ENCODE assay signal across 1 cellular context in genomic region chr3:124883766-124884473, GRCh38.
TF ChIP-seq lines count a peak whose summit lies in the region.

No MANE protein-coding gene starts in this region.

TF ChIP-seq in H1, 55 proteins besides CTCF, POLR2A, EP300 and RAD21:
- TF ChIP-seq SIX5 (IDR thresholded peaks at IDR 0.05; ENCODE audit: low read depth, low read length) (no peak), KDM5A (IDR thresholded peaks at IDR 0.05; ENCODE audit: low read length) (no peak), BACH1 (IDR thresholded peaks at IDR 0.05; ENCODE audit: low read length) (no peak), SUZ12 (IDR thresholded peaks at IDR 0.05; ENCODE audit: low read length) (no peak), NANOG (IDR thresholded peaks at IDR 0.05; ENCODE audit: insufficient read depth, low read depth, low read length, poor library complexity, severe bottlenecking) (no peak), SRF (IDR thresholded peaks at IDR 0.05; ENCODE audit: low read depth, low read length) (no peak), RNF2 (IDR thresholded peaks at IDR 0.05; ENCODE audit: borderline replicate concordance, low read depth, low read length, missing control alignments, poor library complexity, severe bottlenecking) (no peak), KDM1A (IDR thresholded peaks at IDR 0.05; ENCODE audit: borderline replicate concordance, low read length) (no peak)
TF ChIP-seq in H1: peak in this region for 0.
